ENCODE assay signal across 8 cellular contexts in genomic region chr3:37174532-37175126, GRCh38. TPM values are rescaled to one million over a fixed set of nuclear protein-coding genes. Genes with fewer than 3 reads are reported as not detected.
DNase-seq lines count a peak whose midpoint lies in the region; ATAC-seq lines count a peak whose summit lies in the region.

Gene LRRFIP2, minus strand, starts transcription at chr3:37174582. Its CDS starts 25,599 bp downstream, at chr3:37148983.

- H3K36me3 ChIP-seq in Karpas-422 (ENCODE audit: insufficient read depth, low read length) (0 out of 2 replicates have a peak, but pooled peaks cover 3% of the 10 kb centered on the region), iPS-15b (ENCODE audit: control insufficient read depth, insufficient read depth, low read length) (peaks cover 5% of the 10 kb centered on the region), skeletal muscle tissue (ENCODE audit: control insufficient read depth in 3 of 3, insufficient read depth in 3 of 3, low read length in 3 of 3) (peaks cover 0 to 16% (median 3%) of the 10 kb centered on the region in 3 donors)

- H3K27ac ChIP-seq in Karpas-422 (ENCODE audit: low read length) (peak within 1 kb of the TSS; percentile 52), skeletal muscle tissue (ENCODE audit: low read depth, low read length) (peak within 1 kb of the TSS; percentile 97)

- peak; percentile 34 for ATAC-seq in GM18517 (IDR thresholded peaks at IDR 0.05; ENCODE audit: unreplicated experiment)

- H3K4me2 ChIP-seq in Karpas-422 (ENCODE audit: low read depth, low read length, poor library complexity, severe bottlenecking), result peak within 1 kb of the TSS; percentile 93

- H3K9me3 ChIP-seq in Karpas-422 (ENCODE audit: low read length) (no peaks in the 10 kb centered on the region), iPS-15b (ENCODE audit: control insufficient read depth, insufficient read depth, low read length) (no peaks in the 10 kb centered on the region), skeletal muscle tissue (ENCODE audit: control insufficient read depth in 3 of 3, low read length in 3 of 3) (no peaks in the 10 kb centered on the region)

- H3K27me3 ChIP-seq in Karpas-422 (ENCODE audit: low read length) (no peaks in the 10 kb centered on the region), iPS-15b (ENCODE audit: control insufficient read depth, insufficient read depth, low read length) (no peaks in the 10 kb centered on the region), skeletal muscle tissue (ENCODE audit: control insufficient read depth in 3 of 3, insufficient read depth in 3 of 3, low read length in 3 of 3) (no peaks in the 10 kb centered on the region)

- in situ Hi-C loops in ACHN (cut with HindIII; ENCODE audit: low pct_ligation_motif_present, low pct_unique_long_range_greater_than_20kb, low sequenced_read_pairs), result no loop called here

- H3K4me3 ChIP-seq in Karpas-422 (ENCODE audit: low read length) (peak within 1 kb of the TSS; percentile 89), iPS-15b (ENCODE audit: low read depth, low read length) (peak within 1 kb of the TSS; percentile 87), skeletal muscle tissue (ENCODE audit: low read length in 3 of 3) (peak within 1 kb of the TSS; percentile 91 to 97 (median 93))

- H3K79me2 ChIP-seq in Karpas-422 (ENCODE audit: low read length), result peaks cover 86% of the 10 kb centered on the region

- peak within 1 kb of the TSS; percentile 93; the same call in 1 of the 2 replicates for H2AFZ ChIP-seq in Karpas-422 (ENCODE audit: low read length)

- no peaks in the 10 kb centered on the region for H3K9me2 ChIP-seq in Karpas-422 (replicated peaks; ENCODE audit: insufficient read depth, low read length)

- peak; percentile 76 for DNase-seq in ACHN
- DNase-seq in Karpas-422, result peak; percentile 53
- DNase-seq in astrocyte of the hippocampus (ENCODE audit: low read depth, low spot score), result peak; percentile 45
- DNase-seq in UCSD-AML1 (lab: John Stamatoyannopoulos, UW; ENCODE audit: unreplicated experiment), result no peak
- no peak for DNase-seq in NCI-H2227 treated with DMSO at 0.1 percent for 48 hours (lab: John Stamatoyannopoulos, UW)

- H3K4me1 ChIP-seq in Karpas-422 (ENCODE audit: low read length) (peaks cover 22% of the 10 kb centered on the region), iPS-15b (ENCODE audit: control insufficient read depth, insufficient read depth, low read length) (peaks cover 6% of the 10 kb centered on the region), skeletal muscle tissue (ENCODE audit: control insufficient read depth in 3 of 3, insufficient read depth in 3 of 3, low read length in 3 of 3) (peaks cover 38 to 50% (median 39%) of the 10 kb centered on the region in 3 donors)

- peaks cover 13% of the 10 kb centered on the region; the same call in 1 of the 2 replicates for H4K20me1 ChIP-seq in Karpas-422 (ENCODE audit: insufficient read depth, low read depth, low read length)

- H3K9ac ChIP-seq in Karpas-422 (ENCODE audit: low read length) (peak within 1 kb of the TSS; percentile 82), iPS-15b (ENCODE audit: low read depth, low read length) (peak within 1 kb of the TSS; percentile 70), skeletal muscle tissue (ENCODE audit: low read depth in 1 of 3, low read length in 3 of 3) (peak within 1 kb of the TSS; percentile 95 to 99 (median 95))

RNA-seq across cellular contexts. Expression of gene LRRFIP2, which starts in this region (rescaled TPM):
- 43.7 and 45.5 TPM in 2 replicates for total RNA-seq in Karpas-422 (2014; rRNA removed; shearing (Covaris generic); ENCODE audit: low replicate concordance)
- total RNA-seq in skeletal muscle tissue, result 33.9 TPM

Comparison
In these comparisons a context has a peak if more than half of its experiments do, and no peak if none do; other contexts are left out.
1. DNase-seq: peak in ACHN (single experiment), Karpas-422 (single experiment) and astrocyte of the hippocampus (single experiment); none in UCSD-AML1 (single experiment) and NCI-H2227 treated with DMSO at 0.1 percent for 48 hours (single experiment).
2. Peak in every context shown above with its lines, with median percentiles within 50 percentile points of each other: H3K4me3 ChIP-seq and H3K9ac ChIP-seq.